ENCODE assay signal across 9 cellular contexts in the genomic region with DNA sequence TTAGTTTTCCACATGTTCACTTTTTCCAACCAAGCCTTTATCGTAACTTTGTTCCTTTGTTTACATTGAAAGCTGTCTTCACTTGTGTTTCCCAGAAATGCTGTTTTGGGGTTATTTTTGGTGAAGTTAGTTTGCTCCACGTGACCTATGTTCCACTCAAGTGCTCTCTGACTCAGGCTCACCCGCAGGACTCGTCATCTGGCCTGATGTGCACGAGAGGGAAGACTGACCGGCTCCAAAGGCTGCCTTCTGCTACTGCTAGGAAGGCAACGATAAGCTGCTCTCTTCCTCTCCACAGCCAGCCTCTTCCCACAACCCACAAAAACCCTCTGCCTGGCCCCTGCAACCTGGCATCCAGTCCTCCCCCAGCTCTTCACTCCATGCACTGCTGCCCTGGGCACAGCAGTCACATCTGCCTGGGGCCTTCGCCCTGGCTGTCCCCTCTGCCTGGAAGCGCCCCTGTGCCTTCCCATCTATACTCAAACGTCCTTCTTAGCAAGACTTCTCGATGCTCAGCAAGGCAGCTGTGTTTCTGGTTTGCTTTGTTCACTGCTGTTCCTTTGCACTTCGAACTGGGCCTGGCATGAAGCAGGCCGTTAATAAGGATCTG. TPM values are rescaled to one million over a fixed set of nuclear protein-coding genes. Genes with fewer than 3 reads are reported as not detected.
DNase-seq lines count a peak whose midpoint lies in the region; ATAC-seq and TF ChIP-seq lines count a peak whose summit lies in the region.
"Had no signal": no experiment of that assay in that cellular context is flagged by ENCODE, and none has a peak within 500 bp of the region (broad histone marks: within the 10 kb centered on the region; RNA-seq: fewer than 3 reads in every experiment).

No MANE protein-coding gene starts in this region.

- intact Hi-C loops in body of pancreas (cut with DNase I): no loop called here
- intact Hi-C loops in spleen (cut with DNase I; ENCODE audit: low total_unique reads): no loop called here

- H3K4me3 ChIP-seq in body of pancreas: no peak overlapping the region
- peak overlapping the region in 1 of 8 donors; percentile 38 for H3K4me3 ChIP-seq in spleen

- H3K27ac ChIP-seq in body of pancreas (peak overlapping the region; percentile 87 to 93 (median 90)), spleen (peak overlapping the region; percentile 22 to 75 (median 70))
- H3K27ac ChIP-seq: C4-2B had no signal

- ATAC-seq in SK-N-SH treated with all-trans-retinoic acid at 6 μM for 48 hours: peak; percentile 66
- peak; percentile 42 for ATAC-seq in body of pancreas
- ATAC-seq in GM18873 (IDR thresholded peaks at IDR 0.05; ENCODE audit: low FRiP score, unreplicated experiment): no peak

- TF ChIP-seq POLR2A in body of pancreas (IDR thresholded peaks at IDR 0.05): peak in 2 of 3 donors; percentile 41 to 43
- no peak for TF ChIP-seq POLR2A in spleen (IDR thresholded peaks at IDR 0.05)

- DNase-seq in SIG-M5 treated with dmso at 0.1 percent for 504 hours (lab: John Stamatoyannopoulos, UW; ENCODE audit: unreplicated experiment): peak; percentile 48
- no peak for DNase-seq in SIG-M5 (lab: John Stamatoyannopoulos, UW)
- DNase-seq in body of pancreas: peak; percentile 56 to 80 (median 70)
- peak; percentile 54 for DNase-seq in islet precursor cell
- DNase-seq in spleen: no peak
- DNase-seq in NCI-H187 treated with DMSO at 0.1 percent for 48 hours (lab: John Stamatoyannopoulos, UW): no peak

- TF ChIP-seq CTCF in body of pancreas (IDR thresholded peaks at IDR 0.05) (no peak), spleen (IDR thresholded peaks at IDR 0.05 in 8 of 11, conservative IDR thresholded peaks at IDR 0.05 in 3 of 11) (no peak)

- no peaks in the 10 kb centered on the region for H3K36me3 ChIP-seq in body of pancreas (replicated peaks in 1 of 2; ENCODE audit: insufficient read depth in 1 of 2, low read depth in 2 of 2)
- H3K36me3 ChIP-seq in spleen: peaks cover 0 to 12% (median 0%) of the 10 kb centered on the region in 6 donors

- no peaks in the 10 kb centered on the region for H3K27me3 ChIP-seq in body of pancreas
- H3K27me3 ChIP-seq in spleen (replicated peaks in 1 of 7): peaks cover 0 to 3% (median 0%) of the 10 kb centered on the region in 7 donors

- 13 to 20% methylated on average over 13 of the region's 13 CpGs for WGBS in body of pancreas, 2 donors
- WGBS in spleen, 5 donors: 13 to 21% (median 17%) methylated on average over 13 of the region's 13 CpGs

- H3K9me3 ChIP-seq in body of pancreas (no peaks in the 10 kb centered on the region), spleen (no peaks in the 10 kb centered on the region)

- H3K4me1 ChIP-seq in body of pancreas (peaks cover 52% of the 10 kb centered on the region), spleen (peaks cover 25 to 62% (median 41%) of the 10 kb centered on the region in 6 donors)

TF ChIP-seq in SK-N-SH treated with all-trans-retinoic acid at 6 μM for 48 hours, 23 proteins besides CTCF, POLR2A, EP300 and RAD21:
- TF ChIP-seq ZNF70 (CRISPR knock-in tag; IDR thresholded peaks at IDR 0.05) (no peak), ESRRG (CRISPR knock-in tag; IDR thresholded peaks at IDR 0.05) (no peak), CSDC2 (CRISPR knock-in tag; IDR thresholded peaks at IDR 0.05) (no peak), PATZ1 (CRISPR knock-in tag; IDR thresholded peaks at IDR 0.05; ENCODE audit: borderline replicate concordance) (no peak), ZNF8 (CRISPR knock-in tag; IDR thresholded peaks at IDR 0.05) (no peak), ZNF565 (CRISPR knock-in tag; conservative IDR thresholded peaks at IDR 0.05; ENCODE audit: low read depth) (no peak), PPARA (CRISPR knock-in tag; IDR thresholded peaks at IDR 0.05; ENCODE audit: borderline replicate concordance) (no peak), OSR1 (CRISPR knock-in tag; IDR thresholded peaks at IDR 0.05) (no peak), TOX (CRISPR knock-in tag; IDR thresholded peaks at IDR 0.05; ENCODE audit: borderline replicate concordance) (no peak)
- TF ChIP-seq, protein P1, sequence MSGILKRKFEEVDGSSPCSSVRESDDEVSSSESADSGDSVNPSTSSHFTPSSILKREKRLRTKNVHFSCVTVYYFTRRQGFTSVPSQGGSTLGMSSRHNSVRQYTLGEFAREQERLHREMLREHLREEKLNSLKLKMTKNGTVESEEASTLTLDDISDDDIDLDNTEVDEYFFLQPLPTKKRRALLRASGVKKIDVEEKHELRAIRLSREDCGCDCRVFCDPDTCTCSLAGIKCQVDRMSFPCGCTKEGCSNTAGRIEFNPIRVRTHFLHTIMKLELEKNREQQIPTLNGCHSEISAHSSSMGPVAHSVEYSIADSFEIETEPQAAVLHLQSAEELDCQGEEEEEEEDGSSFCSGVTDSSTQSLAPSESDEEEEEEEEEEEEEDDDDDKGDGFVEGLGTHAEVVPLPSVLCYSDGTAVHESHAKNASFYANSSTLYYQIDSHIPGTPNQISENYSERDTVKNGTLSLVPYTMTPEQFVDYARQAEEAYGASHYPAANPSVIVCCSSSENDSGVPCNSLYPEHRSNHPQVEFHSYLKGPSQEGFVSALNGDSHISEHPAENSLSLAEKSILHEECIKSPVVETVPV (CRISPR knock-in tag; IDR thresholded peaks at IDR 0.05): no peak
- TF ChIP-seq, protein P2, sequence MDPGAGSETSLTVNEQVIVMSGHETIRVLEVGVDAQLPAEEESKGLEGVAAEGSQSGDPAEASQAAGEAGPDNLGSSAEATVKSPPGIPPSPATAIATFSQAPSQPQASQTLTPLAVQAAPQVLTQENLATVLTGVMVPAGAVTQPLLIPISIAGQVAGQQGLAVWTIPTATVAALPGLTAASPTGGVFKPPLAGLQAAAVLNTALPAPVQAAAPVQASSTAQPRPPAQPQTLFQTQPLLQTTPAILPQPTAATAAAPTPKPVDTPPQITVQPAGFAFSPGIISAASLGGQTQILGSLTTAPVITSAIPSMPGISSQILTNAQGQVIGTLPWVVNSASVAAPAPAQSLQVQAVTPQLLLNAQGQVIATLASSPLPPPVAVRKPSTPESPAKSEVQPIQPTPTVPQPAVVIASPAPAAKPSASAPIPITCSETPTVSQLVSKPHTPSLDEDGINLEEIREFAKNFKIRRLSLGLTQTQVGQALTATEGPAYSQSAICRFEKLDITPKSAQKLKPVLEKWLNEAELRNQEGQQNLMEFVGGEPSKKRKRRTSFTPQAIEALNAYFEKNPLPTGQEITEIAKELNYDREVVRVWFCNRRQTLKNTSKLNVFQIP (CRISPR knock-in tag; IDR thresholded peaks at IDR 0.05; ENCODE audit: borderline replicate concordance, low read depth): no peak
TF ChIP-seq in SK-N-SH treated with all-trans-retinoic acid at 6 μM for 48 hours: peak in this region for 0.

RNA-seq across cellular contexts. Expression of gene ZCCHC14, which starts 28.0 kb away (rescaled TPM):
- total RNA-seq in body of pancreas (10 to 100 TPM; 18.9 to 54.4 TPM), spleen (10 to 100 TPM; 11.4 to 18.3 (median 14.2) TPM)
- 1 to 10 TPM; 1.6 to 3.7 (median 1.8) TPM for polyA plus RNA-seq in spleen

Comparison
In these comparisons a context has a peak if more than half of its experiments do, and no peak if none do; other contexts are left out.
1. DNase-seq: peak in SIG-M5 treated with dmso at 0.1 percent for 504 hours (single experiment), body of pancreas (4 of 4) and islet precursor cell (single experiment); none in SIG-M5 (single experiment), spleen (single experiment) and NCI-H187 treated with DMSO at 0.1 percent for 48 hours (single experiment).
2. POLR2A ChIP-seq: peak in body of pancreas (2 of 3); none in spleen (0 of 3).